Comparison of ENCODE assay signal across 19 cellular contexts in genomic region chr1:33930346-33931114, GRCh38.
DNase-seq lines count a peak whose midpoint lies in the region; ATAC-seq and TF ChIP-seq lines count a peak whose summit lies in the region.
"Had no signal": no experiment of that assay in that cellular context is flagged by ENCODE, and none has a peak within 500 bp of the region (broad histone marks: within the 10 kb centered on the region; RNA-seq: fewer than 3 reads in every experiment).

No MANE protein-coding gene starts in this region.

- H3K27ac Mint-ChIP-seq in activated T-helper 2 cell treated with anti-CD3 and anti-CD28 coated beads, Interferon-gamma antibody, Interleukin-2, Interleukin-4, amounts not matched to agents 10 μg/mL and 5 μg/mL and 100 μg/mL, durations not matched to agents 14 hours and 24 hours and 36 hours = no peak overlapping the region
- H3K27ac Mint-ChIP-seq: CD8-positive, alpha-beta T cell had no signal

- H3K4me3 ChIP-seq in adrenal gland (no peak overlapping the region), osteoblast (ENCODE audit: insufficient read depth, low read length) (no peak overlapping the region)
- H3K4me3 ChIP-seq: BLaER1 had no signal

- H3K4me1 ChIP-seq in adrenal gland (replicated peaks in 1 of 2) = peaks cover 0 to 5% of the 10 kb centered on the region in 2 donors
- H3K4me1 ChIP-seq in osteoblast (ENCODE audit: insufficient read depth, low read length) = no peaks in the 10 kb centered on the region
- H3K4me1 ChIP-seq: BLaER1 had no signal

- H3K36me3 Mint-ChIP-seq in activated T-helper 2 cell treated with anti-CD3 and anti-CD28 coated beads, Interferon-gamma antibody, Interleukin-2, Interleukin-4, amounts not matched to agents 10 μg/mL and 5 μg/mL and 100 μg/mL, durations not matched to agents 14 hours and 24 hours and 36 hours (ENCODE audit: low read depth) = no peaks in the 10 kb centered on the region
- H3K36me3 Mint-ChIP-seq: CD8-positive, alpha-beta T cell had no signal

- H3K27ac ChIP-seq in adrenal gland (no peak overlapping the region), osteoblast (ENCODE audit: low read depth, low read length) (no peak overlapping the region)
- H3K27ac ChIP-seq: BLaER1, KMS-11 had no signal

- ATAC-seq in GM18511 (IDR thresholded peaks at IDR 0.05; ENCODE audit: unreplicated experiment) = no peak
- ATAC-seq: CD8-positive, alpha-beta T cell had no signal

- intact Hi-C loops in adrenal gland (cut with DNase I) = no loop called here
- intact Hi-C loops in activated T-helper 2 cell treated with anti-CD3 and anti-CD28 coated beads, Interferon-gamma antibody, Interleukin-2, Interleukin-4, amounts not matched to agents 10 μg/mL and 5 μg/mL and 100 μg/mL, durations not matched to agents 14 hours and 24 hours and 36 hours (cut with micrococcal nuclease) = no loop called here

- TF ChIP-seq CTCF in adrenal gland (IDR thresholded peaks at IDR 0.05) (no peak), osteoblast (IDR thresholded peaks at IDR 0.05; ENCODE audit: extremely low read depth, low read depth, low read length) (no peak)

- H2AFZ ChIP-seq in osteoblast (ENCODE audit: low read length) = no peak overlapping the region

- DNase-seq in DMS79 treated with DMSO at 0.1 percent for 48 hours (lab: John Stamatoyannopoulos, UW) = peak; percentile 70
- peak; percentile 74 for DNase-seq in NCI-H2029 (lab: John Stamatoyannopoulos, UW)
- DNase-seq in adrenal gland = peak in 6 of 7 donors; percentile 68 to 90 (median 85)
- DNase-seq in osteoblast (ENCODE audit: insufficient read length, low spot score, missing footprints) = peak; percentile 74
- DNase-seq in activated T-helper 2 cell treated with anti-CD3 and anti-CD28 coated beads, Interferon-gamma antibody, Interleukin-2, Interleukin-4, amounts not matched to agents 10 μg/mL and 5 μg/mL and 100 μg/mL, durations not matched to agents 14 hours and 24 hours and 36 hours (ENCODE audit: low spot score) = no peak
- DNase-seq in activated CD4-positive, alpha-beta T cell treated with anti-CD3 and anti-CD28 coated beads, Interleukin-2, amount 50 U/mL, for 1 hour = no peak
- DNase-seq: Calu3; CD8-positive, alpha-beta T cell; H9; MV-4-11; NCI-H1417 treated with DMSO at 0.1 percent for 48 hours; NCI-H187 treated with DMSO at 0.1 percent for 48 hours; NCI-H345; NCI-H526 treated with DMSO at 0.1 percent for 48 hours; NK-92 treated with Interleukin-12 subunit alpha and Interleukin-12 subunit beta, amount 100 ng/mL, for 24 hours; Right ventricle myocardium superior had no signal

- H3K9me3 ChIP-seq in adrenal gland (replicated peaks in 1 of 3) (no peaks in the 10 kb centered on the region), osteoblast (ENCODE audit: low read depth, low read length) (no peaks in the 10 kb centered on the region)
- H3K9me3 ChIP-seq: BLaER1 had no signal

- 53 to 80% (median 66%) methylated on average over 10 to 11 of the region's 11 CpGs for WGBS in adrenal gland, 4 donors

- H4K20me1 ChIP-seq in osteoblast (ENCODE audit: insufficient read depth, low read length) = no peaks in the 10 kb centered on the region
- H4K20me1 ChIP-seq: BLaER1 had no signal

- H3K9me3 Mint-ChIP-seq in activated T-helper 2 cell treated with anti-CD3 and anti-CD28 coated beads, Interferon-gamma antibody, Interleukin-2, Interleukin-4, amounts not matched to agents 10 μg/mL and 5 μg/mL and 100 μg/mL, durations not matched to agents 14 hours and 24 hours and 36 hours = no peaks in the 10 kb centered on the region
- H3K9me3 Mint-ChIP-seq: CD8-positive, alpha-beta T cell; H9 had no signal

- TF ChIP-seq POLR2A in adrenal gland (IDR thresholded peaks at IDR 0.05) = no peak

- H3K4me2 ChIP-seq in osteoblast (ENCODE audit: insufficient read depth, low read length) = no peak overlapping the region
- H3K4me2 ChIP-seq: BLaER1, KMS-11 had no signal

- no peaks in the 10 kb centered on the region for H3K79me2 ChIP-seq in osteoblast (ENCODE audit: insufficient read depth, low read length)

- H3K4me1 Mint-ChIP-seq in activated T-helper 2 cell treated with anti-CD3 and anti-CD28 coated beads, Interferon-gamma antibody, Interleukin-2, Interleukin-4, amounts not matched to agents 10 μg/mL and 5 μg/mL and 100 μg/mL, durations not matched to agents 14 hours and 24 hours and 36 hours (ENCODE audit: low read depth) = no peaks in the 10 kb centered on the region

- no peak overlapping the region for H3K4me3 Mint-ChIP-seq in activated T-helper 2 cell treated with anti-CD3 and anti-CD28 coated beads, Interferon-gamma antibody, Interleukin-2, Interleukin-4, amounts not matched to agents 10 μg/mL and 5 μg/mL and 100 μg/mL, durations not matched to agents 14 hours and 24 hours and 36 hours (ENCODE audit: low read depth)
- H3K4me3 Mint-ChIP-seq: CD8-positive, alpha-beta T cell; H9 had no signal

- H3K27me3 Mint-ChIP-seq in activated T-helper 2 cell treated with anti-CD3 and anti-CD28 coated beads, Interferon-gamma antibody, Interleukin-2, Interleukin-4, amounts not matched to agents 10 μg/mL and 5 μg/mL and 100 μg/mL, durations not matched to agents 14 hours and 24 hours and 36 hours (ENCODE audit: low read depth) = no peaks in the 10 kb centered on the region

- no peaks in the 10 kb centered on the region for H3K27me3 ChIP-seq in adrenal gland
- no peaks in the 10 kb centered on the region for H3K27me3 ChIP-seq in osteoblast (ENCODE audit: insufficient read depth, low read length)
- H3K27me3 ChIP-seq: BLaER1 had no signal

- H3K36me3 ChIP-seq in adrenal gland (replicated peaks in 1 of 2) = no peaks in the 10 kb centered on the region
- no peaks in the 10 kb centered on the region for H3K36me3 ChIP-seq in osteoblast (ENCODE audit: insufficient read depth, low read length)
- H3K36me3 ChIP-seq: BLaER1 had no signal

Comparison
In these comparisons a context has a peak if more than half of its experiments do, and no peak if none do; other contexts are left out.
1. DNase-seq: peak in DMS79 treated with DMSO at 0.1 percent for 48 hours (single experiment), NCI-H2029 (single experiment), adrenal gland (6 of 7) and osteoblast (single experiment); none in activated T-helper 2 cell treated with anti-CD3 and anti-CD28 coated beads, Interferon-gamma antibody, Interleukin-2, Interleukin-4, amounts not matched to agents 10 μg/mL and 5 μg/mL and 100 μg/mL, durations not matched to agents 14 hours and 24 hours and 36 hours (single experiment) and activated CD4-positive, alpha-beta T cell treated with anti-CD3 and anti-CD28 coated beads, Interleukin-2, amount 50 U/mL, for 1 hour (single experiment).